ENCODE assay signal across 16 cellular contexts in genomic region chr4:188911199-188911598, GRCh38.
DNase-seq lines count a peak whose midpoint lies in the region; ATAC-seq and TF ChIP-seq lines count a peak whose summit lies in the region.
"Had no signal": no experiment of that assay in that cellular context is flagged by ENCODE, and none has a peak within 500 bp of the region (broad histone marks: within the 10 kb centered on the region; RNA-seq: fewer than 3 reads in every experiment).

No MANE protein-coding gene starts in this region.

- no peak for TF ChIP-seq CTCF in WERI-Rb-1 (IDR thresholded peaks at IDR 0.05; ENCODE audit: low read depth, low read length)

- H3K4me3 Mint-ChIP-seq in activated naive CD4-positive, alpha-beta T cell treated with anti-CD3 and anti-CD28 coated beads, Interleukin-2, amount 10 ng/mL, durations not matched to agents 7 days and 5 days, result no peak overlapping the region
- H3K4me3 Mint-ChIP-seq in activated CD8-positive, alpha-beta memory T cell treated with anti-CD3 and anti-CD28 coated beads, Interleukin-2, amount 10 ng/mL, durations not matched to agents 7 days and 5 days, result no peak overlapping the region
- H3K4me3 Mint-ChIP-seq: CD4-positive, alpha-beta memory T cell; GM23338 had no signal

- no peak overlapping the region for H2AFZ ChIP-seq in trophoblast cell (ENCODE audit: insufficient read depth, low read length, poor library complexity)
- H2AFZ ChIP-seq: GM23338 had no signal

- H3K4me3 ChIP-seq in trophoblast cell (ENCODE audit: low read depth, low read length) (no peak overlapping the region), WERI-Rb-1 (ENCODE audit: low read depth, low read length) (no peak overlapping the region)
- H3K4me3 ChIP-seq: GM12878, GM23338 had no signal

- H3K27ac ChIP-seq in trophoblast cell (ENCODE audit: low read depth, low read length) (no peak overlapping the region), WERI-Rb-1 (no peak overlapping the region)
- H3K27ac ChIP-seq: C4-2B had no signal

- CTCF ChIA-PET in activated naive CD4-positive, alpha-beta T cell treated with anti-CD3 and anti-CD28 coated beads, Interleukin-2, amount 10 ng/mL, durations not matched to agents 7 days and 5 days (lab: Charles Lee), result no interaction called here
- CTCF ChIA-PET in activated CD8-positive, alpha-beta memory T cell treated with anti-CD3 and anti-CD28 coated beads, Interleukin-2, amount 10 ng/mL, durations not matched to agents 7 days and 5 days (lab: Charles Lee), result no interaction called here

- H3K36me3 ChIP-seq in trophoblast cell (ENCODE audit: control insufficient read depth in 1 of 2, insufficient read depth in 2 of 2, low read length in 2 of 2) (no peaks in the 10 kb centered on the region), WERI-Rb-1 (no peaks in the 10 kb centered on the region)

- H4K12ac ChIP-seq in trophoblast cell (ENCODE audit: low read depth, low read length), result no peak overlapping the region

- H3K27me3 Mint-ChIP-seq in activated naive CD4-positive, alpha-beta T cell treated with anti-CD3 and anti-CD28 coated beads, Interleukin-2, amount 10 ng/mL, durations not matched to agents 7 days and 5 days, result no peaks in the 10 kb centered on the region
- no peaks in the 10 kb centered on the region for H3K27me3 Mint-ChIP-seq in activated CD8-positive, alpha-beta memory T cell treated with anti-CD3 and anti-CD28 coated beads, Interleukin-2, amount 10 ng/mL, durations not matched to agents 7 days and 5 days
- H3K27me3 Mint-ChIP-seq: CD4-positive, alpha-beta memory T cell had no signal

- no peaks in the 10 kb centered on the region for H3K4me1 Mint-ChIP-seq in activated naive CD4-positive, alpha-beta T cell treated with anti-CD3 and anti-CD28 coated beads, Interleukin-2, amount 10 ng/mL, durations not matched to agents 7 days and 5 days
- H3K4me1 Mint-ChIP-seq in activated CD8-positive, alpha-beta memory T cell treated with anti-CD3 and anti-CD28 coated beads, Interleukin-2, amount 10 ng/mL, durations not matched to agents 7 days and 5 days, result no peaks in the 10 kb centered on the region
- H3K4me1 Mint-ChIP-seq: CD4-positive, alpha-beta memory T cell; GM23338 had no signal

- H3K9ac ChIP-seq in trophoblast cell (ENCODE audit: low read length), result no peak overlapping the region

- H2BK5ac ChIP-seq in trophoblast cell (ENCODE audit: low read depth, low read length, poor library complexity), result no peak overlapping the region

- H2BK12ac ChIP-seq in trophoblast cell (ENCODE audit: low read length), result no peak overlapping the region

- peaks cover 16% of the 10 kb centered on the region for H3K9me3 Mint-ChIP-seq in activated naive CD4-positive, alpha-beta T cell treated with anti-CD3 and anti-CD28 coated beads, Interleukin-2, amount 10 ng/mL, durations not matched to agents 7 days and 5 days
- peaks cover 11% of the 10 kb centered on the region for H3K9me3 Mint-ChIP-seq in activated CD8-positive, alpha-beta memory T cell treated with anti-CD3 and anti-CD28 coated beads, Interleukin-2, amount 10 ng/mL, durations not matched to agents 7 days and 5 days (ENCODE audit: low read depth)

- DNase-seq in NCI-H2107 treated with DMSO at 0.1 percent for 48 hours (lab: John Stamatoyannopoulos, UW; ENCODE audit: unreplicated experiment), result peak; percentile 0
- DNase-seq in NCI-H2107 (lab: John Stamatoyannopoulos, UW), result no peak
- peak; percentile 0 for DNase-seq in NCI-H2029 treated with DMSO at 0.1 percent for 48 hours (lab: John Stamatoyannopoulos, UW)
- DNase-seq in SW480 (ENCODE audit: low spot score), result peak; percentile 11
- no peak for DNase-seq in trophoblast cell
- no peak for DNase-seq in activated naive CD4-positive, alpha-beta T cell treated with anti-CD3 and anti-CD28 coated beads, Interleukin-2, amount 10 ng/mL, durations not matched to agents 7 days and 5 days
- DNase-seq in WERI-Rb-1, result no peak
- no peak for DNase-seq in activated CD8-positive, alpha-beta memory T cell treated with anti-CD3 and anti-CD28 coated beads, Interleukin-2, amount 10 ng/mL, durations not matched to agents 7 days and 5 days
- DNase-seq: 8988T; ACHN; CD4-positive, alpha-beta memory T cell; DMS79; H7 had no signal

- no peak overlapping the region for H3K18ac ChIP-seq in trophoblast cell (ENCODE audit: low read length)

- no peak overlapping the region for H3K4me2 ChIP-seq in trophoblast cell (ENCODE audit: low read length)
- H3K4me2 ChIP-seq: GM23338 had no signal

- H3K4me1 ChIP-seq in trophoblast cell (ENCODE audit: control insufficient read depth in 1 of 2, insufficient read depth in 2 of 2, low read length in 2 of 2), result no peaks in the 10 kb centered on the region

- no peak overlapping the region for H4K8ac ChIP-seq in trophoblast cell (ENCODE audit: low read depth, low read length)

- H3K79me1 ChIP-seq in trophoblast cell (ENCODE audit: low read length), result no peaks in the 10 kb centered on the region

- H3K36me3 Mint-ChIP-seq in activated naive CD4-positive, alpha-beta T cell treated with anti-CD3 and anti-CD28 coated beads, Interleukin-2, amount 10 ng/mL, durations not matched to agents 7 days and 5 days, result no peaks in the 10 kb centered on the region
- H3K36me3 Mint-ChIP-seq in activated CD8-positive, alpha-beta memory T cell treated with anti-CD3 and anti-CD28 coated beads, Interleukin-2, amount 10 ng/mL, durations not matched to agents 7 days and 5 days, result no peaks in the 10 kb centered on the region
- H3K36me3 Mint-ChIP-seq: CD4-positive, alpha-beta memory T cell had no signal

- peak overlapping the region; percentile 27 for H3K23ac ChIP-seq in trophoblast cell (ENCODE audit: low read length)

- no peaks in the 10 kb centered on the region for H3K79me2 ChIP-seq in trophoblast cell (ENCODE audit: control insufficient read depth, insufficient read depth, low read length, poor library complexity)

- no peak overlapping the region for H2AK5ac ChIP-seq in trophoblast cell (ENCODE audit: low read length)

- no peak overlapping the region for H4K91ac ChIP-seq in trophoblast cell (ENCODE audit: low read depth, low read length)

- no peak overlapping the region for H3K27ac Mint-ChIP-seq in activated naive CD4-positive, alpha-beta T cell treated with anti-CD3 and anti-CD28 coated beads, Interleukin-2, amount 10 ng/mL, durations not matched to agents 7 days and 5 days
- H3K27ac Mint-ChIP-seq in activated CD8-positive, alpha-beta memory T cell treated with anti-CD3 and anti-CD28 coated beads, Interleukin-2, amount 10 ng/mL, durations not matched to agents 7 days and 5 days, result no peak overlapping the region
- H3K27ac Mint-ChIP-seq: CD4-positive, alpha-beta memory T cell; GM23338 had no signal

- peaks cover 5% of the 10 kb centered on the region for H3K9me3 ChIP-seq in trophoblast cell (ENCODE audit: insufficient read depth, low read depth, low read length)
- H3K9me3 ChIP-seq in WERI-Rb-1 (ENCODE audit: severe bottlenecking), result peaks cover 5% of the 10 kb centered on the region

- ATAC-seq in activated CD8-positive, alpha-beta memory T cell treated with anti-CD3 and anti-CD28 coated beads, Interleukin-2, amount 10 ng/mL, durations not matched to agents 7 days and 5 days, result no peak
- ATAC-seq: GM12878, GM23338 had no signal

- no CpG with 5 or more reads among the region's 5 CpGs for WGBS in trophoblast cell (ENCODE audit: extremely low coverage, insufficient coverage, insufficient read length)

- H3K14ac ChIP-seq in trophoblast cell (ENCODE audit: low read length), result no peak overlapping the region

- no peak overlapping the region for H2BK120ac ChIP-seq in trophoblast cell (ENCODE audit: insufficient read depth, low read length, poor library complexity)

- H3K27me3 ChIP-seq in trophoblast cell (ENCODE audit: insufficient read depth, low read length) (no peaks in the 10 kb centered on the region), WERI-Rb-1 (ENCODE audit: insufficient read depth, low read depth, severe bottlenecking) (peaks cover 63% of the 10 kb centered on the region)

- no peak overlapping the region for H3K4ac ChIP-seq in trophoblast cell (ENCODE audit: low read depth, low read length)

Comparison
In these comparisons a context has a peak if more than half of its experiments do, and no peak if none do; other contexts are left out.
1. DNase-seq: peak in NCI-H2107 treated with DMSO at 0.1 percent for 48 hours (single experiment), NCI-H2029 treated with DMSO at 0.1 percent for 48 hours (single experiment) and SW480 (single experiment); none in NCI-H2107 (single experiment), trophoblast cell (0 of 2), activated naive CD4-positive, alpha-beta T cell treated with anti-CD3 and anti-CD28 coated beads, Interleukin-2, amount 10 ng/mL, durations not matched to agents 7 days and 5 days (single experiment), WERI-Rb-1 (single experiment) and activated CD8-positive, alpha-beta memory T cell treated with anti-CD3 and anti-CD28 coated beads, Interleukin-2, amount 10 ng/mL, durations not matched to agents 7 days and 5 days (single experiment).